Comparison of ENCODE assay signal across 8 cellular contexts in genomic region chr19:12139309-12139708, GRCh38. TPM values are rescaled to one million over a fixed set of nuclear protein-coding genes. Genes with fewer than 3 reads are reported as not detected.
DNase-seq lines count a peak whose midpoint lies in the region; ATAC-seq and TF ChIP-seq lines count a peak whose summit lies in the region.

No MANE protein-coding gene starts in this region.

- no peak for TF ChIP-seq POLR2A in spleen (IDR thresholded peaks at IDR 0.05)

- H3K27ac ChIP-seq in spleen = peak overlapping the region in 6 of 8 donors; percentile 72 to 89 (median 87)

- TF ChIP-seq CTCF in HFFc6 (IDR thresholded peaks at IDR 0.05) (no peak), spleen (IDR thresholded peaks at IDR 0.05 in 8 of 11, conservative IDR thresholded peaks at IDR 0.05 in 3 of 11) (no peak)
- TF ChIP-seq CTCF in activated CD8-positive, alpha-beta T cell treated with anti-CD3 and anti-CD28 coated beads for 36 hours (IDR thresholded peaks at IDR 0.05) = no peak

- ATAC-seq in activated CD8-positive, alpha-beta T cell treated with anti-CD3 and anti-CD28 coated beads for 36 hours = no peak
- ATAC-seq in GM21526 (IDR thresholded peaks at IDR 0.05; ENCODE audit: low FRiP score, unreplicated experiment) (no peak), sciatic nerve (no peak)

- H3K4me3 ChIP-seq in iPS-18c (ENCODE audit: insufficient read depth, low read depth, low read length) (peak overlapping the region; percentile 90), spleen (peak overlapping the region; percentile 87 to 98 (median 92))

- intact Hi-C loops in activated CD8-positive, alpha-beta T cell treated with anti-CD3 and anti-CD28 coated beads for 36 hours (cut with micrococcal nuclease) = loop anchor here (2.0 kb wide), 1 partner anchor 253 kb away; the partner anchor contains the start of gene ZNF69
- intact Hi-C loops in spleen (cut with DNase I; ENCODE audit: low total_unique reads) (no loop called here), sciatic nerve (cut with DNase I) (no loop called here)

- peak overlapping the region; percentile 98 for H3K4me3 Mint-ChIP-seq in HFFc6
- H3K4me3 Mint-ChIP-seq in activated CD8-positive, alpha-beta T cell treated with anti-CD3 and anti-CD28 coated beads for 36 hours = peak overlapping the region; percentile 91

- peak overlapping the region; percentile 99 for H3K27ac Mint-ChIP-seq in HFFc6
- H3K27ac Mint-ChIP-seq in activated CD8-positive, alpha-beta T cell treated with anti-CD3 and anti-CD28 coated beads for 36 hours = no peak overlapping the region

- H3K36me3 ChIP-seq in spleen = peaks cover 6 to 39% (median 23%) of the 10 kb centered on the region in 6 donors

- 20 to 24% (median 21%) methylated on average over 14 of the region's 14 CpGs for WGBS in spleen, 5 donors

- H3K9me3 ChIP-seq in iPS-18c (ENCODE audit: control insufficient read depth, insufficient read depth, low read length) (peaks cover 26% of the 10 kb centered on the region), spleen (peaks cover 0 to 16% (median 7%) of the 10 kb centered on the region in 8 donors)

- peaks cover 36% of the 10 kb centered on the region for H3K4me1 Mint-ChIP-seq in HFFc6 (ENCODE audit: low read depth)
- H3K4me1 Mint-ChIP-seq in activated CD8-positive, alpha-beta T cell treated with anti-CD3 and anti-CD28 coated beads for 36 hours (ENCODE audit: low read depth) = peaks cover 33% of the 10 kb centered on the region

- H3K9me3 Mint-ChIP-seq in HFFc6 = peaks cover 24% of the 10 kb centered on the region
- peaks cover 2% of the 10 kb centered on the region for H3K9me3 Mint-ChIP-seq in activated CD8-positive, alpha-beta T cell treated with anti-CD3 and anti-CD28 coated beads for 36 hours

- DNase-seq in HFFc6 (no peak), spleen (no peak), cortex of kidney (lab: John Stamatoyannopoulos, UW) (no peak), 8988T (no peak), sciatic nerve (ENCODE audit: low spot score) (no peak)
- no peak for DNase-seq in activated CD8-positive, alpha-beta T cell treated with anti-CD3 and anti-CD28 coated beads for 36 hours

- peaks cover 41% of the 10 kb centered on the region for H3K36me3 Mint-ChIP-seq in HFFc6 (ENCODE audit: low read depth)
- peaks cover 27% of the 10 kb centered on the region for H3K36me3 Mint-ChIP-seq in activated CD8-positive, alpha-beta T cell treated with anti-CD3 and anti-CD28 coated beads for 36 hours (ENCODE audit: low read depth)

- no peaks in the 10 kb centered on the region for H3K27me3 ChIP-seq in spleen (replicated peaks in 1 of 7)

- H3K27me3 Mint-ChIP-seq in HFFc6 (ENCODE audit: insufficient read depth) = peaks cover 6% of the 10 kb centered on the region
- no peaks in the 10 kb centered on the region for H3K27me3 Mint-ChIP-seq in activated CD8-positive, alpha-beta T cell treated with anti-CD3 and anti-CD28 coated beads for 36 hours

- CTCF ChIA-PET in activated CD8-positive, alpha-beta T cell treated with anti-CD3 and anti-CD28 coated beads for 36 hours (lab: Charles Lee) = interaction anchor here (2.4 to 7.9 kb wide), 5 partner anchors 16 to 216 kb away, joined by 9 to 136 read pairs (median 45); partner anchors contain the start of genes ZNF625 and ZNF700

- peaks cover 19 to 43% (median 26%) of the 10 kb centered on the region in 6 donors for H3K4me1 ChIP-seq in spleen

- POLR2A ChIA-PET in activated CD8-positive, alpha-beta T cell treated with anti-CD3 and anti-CD28 coated beads for 36 hours (lab: Charles Lee) = interaction anchor here (1.0 to 1.8 kb wide), 5 partner anchors 72 to 215 kb away, joined by 3 to 5 read pairs (median 4); partner anchors contain the start of gene ZNF700

RNA-seq across cellular contexts. Expression of gene ZNF20, which starts 0.8 kb away (rescaled TPM):
- total RNA-seq in HFFc6 (2021; fragmentation: NEBNext Ultra II Directional; extraction: Animal tissue kit (Norgen Biotek cat#: 25700)) = 1 to 10 TPM; 3.3 to 6.3 (median 4.3) TPM
- 1 to 10 TPM; 2.0 to 3.0 TPM for total RNA-seq in activated CD8-positive, alpha-beta T cell treated with anti-CD3 and anti-CD28 coated beads for 36 hours
- total RNA-seq in spleen (1 to 10 TPM; 3.1 to 5.5 (median 4.1) TPM), sciatic nerve (4.3 TPM)
- 1 to 10 TPM; 2.0 to 2.8 (median 2.7) TPM for polyA plus RNA-seq in spleen

RNA-seq across cellular contexts. Expression of gene ZNF625, which starts 17.2 kb away (rescaled TPM):
- 1 to 10 TPM; 3.4 to 7.7 (median 4.6) TPM for total RNA-seq in HFFc6 (2021; fragmentation: NEBNext Ultra II Directional; extraction: Animal tissue kit (Norgen Biotek cat#: 25700))
- 1 to 10 TPM; 3.9 to 4.6 TPM for total RNA-seq in activated CD8-positive, alpha-beta T cell treated with anti-CD3 and anti-CD28 coated beads for 36 hours
- 1 to 10 TPM; 4.0 to 7.9 (median 5.6) TPM for total RNA-seq in spleen
- 1 to 10 TPM; 1.2 to 3.6 (median 2.0) TPM for polyA plus RNA-seq in spleen
- 7.3 TPM for total RNA-seq in sciatic nerve

RNA-seq across cellular contexts. Expression of gene ZNF136, which starts 23.6 kb away (rescaled TPM):
- total RNA-seq in HFFc6 (2021; fragmentation: NEBNext Ultra II Directional; extraction: Animal tissue kit (Norgen Biotek cat#: 25700)) = 1 to 10 TPM; 2.3 to 6.9 (median 3.0) TPM
- 10 to 100 TPM; 10.2 to 10.3 TPM for total RNA-seq in activated CD8-positive, alpha-beta T cell treated with anti-CD3 and anti-CD28 coated beads for 36 hours
- 10 to 100 TPM; 16.3 to 20.1 (median 17.8) TPM for total RNA-seq in spleen
- polyA plus RNA-seq in spleen = 1 to 10 TPM; 5.5 to 7.4 (median 5.6) TPM
- 15.8 TPM for total RNA-seq in sciatic nerve
